Comparison of ENCODE assay signal across 28 cellular contexts in the genomic region with DNA sequence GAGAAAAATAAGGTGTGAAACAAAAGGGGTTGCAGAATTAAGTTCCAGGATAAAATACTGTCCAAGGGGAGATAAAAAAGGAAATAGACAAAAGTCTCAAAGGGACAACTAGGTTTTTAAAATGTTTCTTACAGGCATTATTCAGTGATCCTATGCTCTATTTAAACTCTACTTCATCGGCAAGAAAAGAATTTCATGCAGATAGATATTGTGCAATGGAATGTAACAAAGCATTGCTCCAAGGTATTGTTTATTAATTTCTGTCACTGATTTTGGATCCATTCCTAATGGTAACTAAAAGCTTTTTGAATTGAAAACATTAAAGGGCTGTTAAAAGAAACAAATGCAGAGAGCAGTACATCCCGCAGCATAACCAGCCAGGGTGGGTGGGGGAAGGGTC.
"Had no signal": no experiment of that assay in that cellular context is flagged by ENCODE, and none has a peak within 500 bp of the region (broad histone marks: within the 10 kb centered on the region; RNA-seq: fewer than 3 reads in every experiment).

No MANE protein-coding gene starts in this region.

- H3K9me3 ChIP-seq: esophagus squamous epithelium, mucosa of descending colon, prostate gland, right atrium auricular region, upper lobe of right lung had no signal

- ATAC-seq: activated CD4-positive, alpha-beta T cell treated with anti-CD3 and anti-CD28 coated beads for 36 hours; activated T-helper 17 cell treated with anti-CD3 and anti-CD28 coated beads, Interleukin-2, amount 50 U/mL, for 72 hours; left ventricle myocardium superior; mucosa of descending colon; stimulated activated naive CD8-positive, alpha-beta T cell treated with anti-CD3 and anti-CD28 coated beads, Interleukin-15, Interleukin-2, amounts not matched to agents 100 U/mL and 50 U/mL, for 24 hours; T-helper 17 cell; upper lobe of right lung had no signal

- H3K27me3 Mint-ChIP-seq: activated T-helper 17 cell treated with anti-CD3 and anti-CD28 coated beads, Interleukin-2, amount 50 U/mL, for 72 hours; central memory CD8-positive, alpha-beta T cell; memory B cell; T-helper 17 cell had no signal

- FAIRE-seq: astrocyte had no signal

- H3K4me3 ChIP-seq: coronary artery, esophagus squamous epithelium, mucosa of descending colon, prostate gland, right atrium auricular region, upper lobe of right lung had no signal

- H3K36me3 Mint-ChIP-seq: memory B cell had no signal

- H3K27me3 ChIP-seq: esophagus squamous epithelium, right atrium auricular region, upper lobe of right lung had no signal

- H3K36me3 ChIP-seq: esophagus squamous epithelium, prostate gland, right atrium auricular region, upper lobe of right lung had no signal

- H3K4me3 Mint-ChIP-seq: activated B cell treated with CpG ODN at 0.5 μM for 24 hours; activated CD4-positive, alpha-beta T cell treated with anti-CD3 and anti-CD28 coated beads for 36 hours; activated naive CD8-positive, alpha-beta T cell; activated T-cell treated with anti-CD3 and anti-CD28 coated beads, Interleukin-2, amount 50 U/mL, for 24 hours; activated T-helper 17 cell treated with anti-CD3 and anti-CD28 coated beads, Interleukin-2, amount 50 U/mL, for 72 hours; central memory CD8-positive, alpha-beta T cell; memory B cell; naive B cell; neural crest cell had no signal

- H3K4me1 ChIP-seq: esophagus squamous epithelium, prostate gland, upper lobe of right lung had no signal

- H3K4me1 Mint-ChIP-seq: activated B cell treated with CpG ODN at 0.5 μM for 24 hours; activated CD4-positive, alpha-beta T cell treated with anti-CD3 and anti-CD28 coated beads for 36 hours; memory B cell; naive B cell had no signal

- H3K27ac ChIP-seq: coronary artery, esophagus squamous epithelium, prostate gland, right atrium auricular region, upper lobe of right lung had no signal

- DNase-seq: activated B cell treated with CpG ODN at 0.5 μM for 24 hours; activated CD4-positive, alpha-beta T cell treated with anti-CD3 and anti-CD28 coated beads for 36 hours; activated CD4-positive, alpha-beta T cell treated with anti-CD3 and anti-CD28 coated beads, Interleukin-2, amount 50 U/mL, for 4 hours; activated CD8-positive, alpha-beta memory T cell treated with anti-CD3 and anti-CD28 coated beads for 24 hours; activated CD8-positive, alpha-beta memory T cell treated with anti-CD3 and anti-CD28 coated beads, Interleukin-2, amount 50 U/mL, for 4 hours; activated T-cell treated with anti-CD3 and anti-CD28 coated beads, Interleukin-2, amount 50 U/mL, for 24 hours; esophagus squamous epithelium; foreskin melanocyte; glutamatergic neuron; hippocampal formation; left ventricle myocardium superior; mucosa of descending colon; naive B cell; stimulated activated CD4-positive, alpha-beta T cell treated with anti-CD3 and anti-CD28 coated beads, Interleukin-12 subunit alpha, Interleukin-12 subunit beta, amount 100 ng/mL, for 4 hours; stimulated activated CD4-positive, alpha-beta T cell treated with anti-CD3 and anti-CD28 coated beads, Interleukin-4, amount 100 ng/mL, for 4 hours; stimulated activated naive CD8-positive, alpha-beta T cell treated with anti-CD3 and anti-CD28 coated beads, Interleukin-15, Interleukin-2, amounts not matched to agents 100 U/mL and 50 U/mL, for 24 hours; SW 1271; T-helper 17 cell; upper lobe of right lung had no signal

- H3K9me3 Mint-ChIP-seq: activated B cell treated with CpG ODN at 0.5 μM for 24 hours; activated T-cell treated with anti-CD3 and anti-CD28 coated beads, Interleukin-2, amount 50 U/mL, for 24 hours; activated T-helper 17 cell treated with anti-CD3 and anti-CD28 coated beads, Interleukin-2, amount 50 U/mL, for 72 hours; central memory CD8-positive, alpha-beta T cell; memory B cell had no signal

- H3K27ac Mint-ChIP-seq: activated B cell treated with CpG ODN at 0.5 μM for 24 hours; activated CD4-positive, alpha-beta T cell treated with anti-CD3 and anti-CD28 coated beads for 36 hours; activated naive CD8-positive, alpha-beta T cell; activated T-cell treated with anti-CD3 and anti-CD28 coated beads, Interleukin-2, amount 50 U/mL, for 24 hours; activated T-helper 17 cell treated with anti-CD3 and anti-CD28 coated beads, Interleukin-2, amount 50 U/mL, for 72 hours; memory B cell; naive B cell had no signal
